Comparison of ENCODE assay signal across 9 cellular contexts in genomic region chr10:8061274-8062211, GRCh38. TPM values are rescaled to one million over a fixed set of nuclear protein-coding genes. Genes with fewer than 3 reads are reported as not detected.
A peak's percentile ranks its signal among the peaks of the same experiment; 100 is the strongest.
DNase-seq lines count a peak whose midpoint lies in the region; ATAC-seq, FAIRE-seq and TF ChIP-seq lines count a peak whose summit lies in the region.
"Had no signal": no experiment of that assay in that cellular context is flagged by ENCODE, and none has a peak within 500 bp of the region (broad histone marks: within the 10 kb centered on the region; RNA-seq: fewer than 3 reads in every experiment).

No MANE protein-coding gene starts in this region.

- H3K4me1 ChIP-seq in kidney (ENCODE audit: control insufficient read depth in 1 of 2, insufficient read depth in 1 of 2, low read depth in 1 of 2, low read length in 2 of 2) (peaks cover 0 to 3% of the 10 kb centered on the region in 2 donors), upper lobe of left lung (peaks cover 15 to 50% (median 29%) of the 10 kb centered on the region in 4 donors)

- FAIRE-seq in kidney (lab: Jason Lieb, UNC): no peak

- TF ChIP-seq POLR2A in upper lobe of left lung (IDR thresholded peaks at IDR 0.05): no peak

- H3K36me3 ChIP-seq in kidney (ENCODE audit: control insufficient read depth in 1 of 2, insufficient read depth in 2 of 2, low read length in 2 of 2): no peaks in the 10 kb centered on the region
- no peaks in the 10 kb centered on the region for H3K36me3 ChIP-seq in upper lobe of left lung

- intact Hi-C loops in kidney (cut with DNase I): no loop called here

- DNase-seq in activated T-cell treated with anti-CD3 and anti-CD28 coated beads for 24 hours (ENCODE audit: low read depth) (peak; percentile 52), activated T-cell treated with anti-CD3 and anti-CD28 coated beads for 4 hours (no peak), kidney (no peak), upper lobe of left lung (peak in 1 of 2 donors; percentile 66), NCI-H510A (lab: John Stamatoyannopoulos, UW) (no peak), SIG-M5 (lab: John Stamatoyannopoulos, UW) (no peak)
- peak; percentile 57 for DNase-seq in activated CD8-positive, alpha-beta memory T cell treated with anti-CD3 and anti-CD28 coated beads, Interleukin-2, amount 50 U/mL, for 4 hours

- no peak for TF ChIP-seq EP300 in upper lobe of left lung (IDR thresholded peaks at IDR 0.05)

- H3K4me3 ChIP-seq in kidney (ENCODE audit: low read length in 2 of 2) (peak overlapping the region; percentile 66 to 71), upper lobe of left lung (peak overlapping the region in 2 of 4 donors; percentile 17 to 32)

- 66 to 69% methylated on average over 13 to 17 of the region's 17 CpGs for WGBS in upper lobe of left lung, 2 donors

- H3K27ac ChIP-seq in kidney (ENCODE audit: low read depth in 2 of 2, low read length in 2 of 2) (peak overlapping the region; percentile 51 to 55), upper lobe of left lung (peak overlapping the region in 3 of 4 donors; percentile 43 to 57 (median 54))

- H3K9me3 ChIP-seq in kidney (ENCODE audit: control insufficient read depth in 1 of 2, low read length in 2 of 2) (no peaks in the 10 kb centered on the region), upper lobe of left lung (no peaks in the 10 kb centered on the region)

- H3K27me3 ChIP-seq in upper lobe of left lung: peaks cover 0 to 15% (median 2%) of the 10 kb centered on the region in 4 donors

- ATAC-seq in upper lobe of left lung (ENCODE audit: low FRiP score in 2 of 2) (no peak), HG03460 (IDR thresholded peaks at IDR 0.05; ENCODE audit: unreplicated experiment) (no peak)
- ATAC-seq: Panc1 had no signal

- peak overlapping the region in 1 of 2 donors; percentile 56 for H3K9ac ChIP-seq in kidney (ENCODE audit: low read length in 2 of 2)

- no peak for TF ChIP-seq CTCF in kidney (IDR thresholded peaks at IDR 0.05; ENCODE audit: borderline replicate concordance, extremely low read depth, insufficient read depth)
- TF ChIP-seq CTCF in upper lobe of left lung (IDR thresholded peaks at IDR 0.05): no peak

RNA-seq across cellular contexts. Expression of gene GATA3, which starts 7.1 kb away (rescaled TPM):
- total RNA-seq in kidney (23.5 TPM), upper lobe of left lung (1 to 10 TPM in 4 of 6 donors, under 1 TPM in 2; 0.22 to 6.3 (median 2.7) TPM)
- 45.9 TPM for polyA plus RNA-seq in kidney (ENCODE audit: insufficient read depth, low read depth, low replicate concordance)

Comparison
In these comparisons a context has a peak if more than half of its experiments do, and no peak if none do; other contexts are left out.
1. DNase-seq: peak in activated T-cell treated with anti-CD3 and anti-CD28 coated beads for 24 hours (single experiment) and activated CD8-positive, alpha-beta memory T cell treated with anti-CD3 and anti-CD28 coated beads, Interleukin-2, amount 50 U/mL, for 4 hours (single experiment); none in activated T-cell treated with anti-CD3 and anti-CD28 coated beads for 4 hours (single experiment), kidney (single experiment), NCI-H510A (single experiment) and SIG-M5 (single experiment).